In genomic region chr12:33052141-33053051, GRCh38 we compare ENCODE assay signal across 22 cellular contexts.
DNase-seq lines count a peak whose midpoint lies in the region; ATAC-seq and TF ChIP-seq lines count a peak whose summit lies in the region.
"Had no signal": no experiment of that assay in that cellular context is flagged by ENCODE, and none has a peak within 500 bp of the region (broad histone marks: within the 10 kb centered on the region; RNA-seq: fewer than 3 reads in every experiment).

No MANE protein-coding gene starts in this region.

- peaks cover 0 to 7% (median 0%) of the 10 kb centered on the region in 5 donors for H3K27me3 Mint-ChIP-seq in naive thymus-derived CD4-positive, alpha-beta T cell

- intact Hi-C loops in naive thymus-derived CD4-positive, alpha-beta T cell (cut with micrococcal nuclease), result no loop called here
- intact Hi-C loops in testis (cut with DNase I; ENCODE audit: low total_unique reads), result no loop called here

- no peaks in the 10 kb centered on the region for H3K4me1 Mint-ChIP-seq in naive thymus-derived CD4-positive, alpha-beta T cell

- H3K4me1 ChIP-seq in naive thymus-derived CD4-positive, alpha-beta T cell (ENCODE audit: control insufficient read depth in 2 of 2, insufficient read depth in 2 of 2, low read length in 2 of 2), result no peaks in the 10 kb centered on the region
- H3K4me1 ChIP-seq in testis, result no peaks in the 10 kb centered on the region
- H3K4me1 ChIP-seq: Caco-2, SJSA1 had no signal

- H3K4me3 Mint-ChIP-seq in naive thymus-derived CD4-positive, alpha-beta T cell, result no peak overlapping the region
- H3K4me3 Mint-ChIP-seq: CD8-positive, alpha-beta T cell had no signal

- H3K27ac ChIP-seq in naive thymus-derived CD4-positive, alpha-beta T cell (ENCODE audit: low read depth, low read length), result no peak overlapping the region
- no peak overlapping the region for H3K27ac ChIP-seq in testis
- H3K27ac ChIP-seq: HL-60, SJSA1 had no signal

- peak; percentile 22 for ATAC-seq in naive thymus-derived CD4-positive, alpha-beta T cell
- ATAC-seq in HG02798 (IDR thresholded peaks at IDR 0.05; ENCODE audit: poor library complexity, unreplicated experiment), result no peak
- ATAC-seq: CD8-positive, alpha-beta T cell had no signal

- no peaks in the 10 kb centered on the region for H3K9me3 ChIP-seq in naive thymus-derived CD4-positive, alpha-beta T cell (ENCODE audit: control insufficient read depth in 2 of 3, low read length in 3 of 3)
- no peaks in the 10 kb centered on the region for H3K9me3 ChIP-seq in testis
- H3K9me3 ChIP-seq: Caco-2, SJSA1 had no signal

- H3K27ac Mint-ChIP-seq in naive thymus-derived CD4-positive, alpha-beta T cell, result no peak overlapping the region
- H3K27ac Mint-ChIP-seq: CD8-positive, alpha-beta T cell had no signal

- CTCF ChIA-PET in naive thymus-derived CD4-positive, alpha-beta T cell (lab: Charles Lee), result no interaction called here

- peak; percentile 5 for DNase-seq in Daoy (ENCODE audit: low read depth)
- peak; percentile 23 for DNase-seq in H7
- no peak for DNase-seq in naive thymus-derived CD4-positive, alpha-beta T cell
- DNase-seq in testis, result no peak
- DNase-seq in NCI-H128 (lab: John Stamatoyannopoulos, UW; ENCODE audit: unreplicated experiment), result no peak
- DNase-seq in NCI-H774 (lab: John Stamatoyannopoulos, UW), result no peak
- DNase-seq: C1 segment of cervical spinal cord; CD8-positive, alpha-beta T cell; DMS 273 treated with DMSO at 0.1 percent for 48 hours; DMS79; GF-D8; NCI-H1048; NCI-H1417 treated with DMSO at 0.1 percent for 48 hours; NCI-H1694 treated with DMSO at 0.1 percent for 48 hours; NCI-H2081; NCI-H2171; NCI-H345; NCI-H510A treated with DMSO at 0.1 percent for 48 hours had no signal

- POLR2A ChIA-PET in naive thymus-derived CD4-positive, alpha-beta T cell (lab: Charles Lee), result no interaction called here

- no peak for TF ChIP-seq CTCF in testis (IDR thresholded peaks at IDR 0.05)

- WGBS in testis, 2 donors, result 71 to 75% methylated on average over 7 to 35 of the region's 41 CpGs

- no peaks in the 10 kb centered on the region for H3K36me3 Mint-ChIP-seq in naive thymus-derived CD4-positive, alpha-beta T cell
- H3K36me3 Mint-ChIP-seq: CD8-positive, alpha-beta T cell had no signal

- H3K27me3 ChIP-seq in H7 (ENCODE audit: control insufficient read depth, insufficient read depth, low read length) (no peaks in the 10 kb centered on the region), testis (no peaks in the 10 kb centered on the region)
- no peaks in the 10 kb centered on the region for H3K27me3 ChIP-seq in naive thymus-derived CD4-positive, alpha-beta T cell (ENCODE audit: control insufficient read depth in 2 of 2, insufficient read depth in 2 of 2, low read length in 2 of 2)

- TF ChIP-seq POLR2A in testis (IDR thresholded peaks at IDR 0.05), result no peak

- H3K4me3 ChIP-seq in H7 (ENCODE audit: insufficient read depth, low read depth, low read length), result no peak overlapping the region
- no peak overlapping the region for H3K4me3 ChIP-seq in naive thymus-derived CD4-positive, alpha-beta T cell (ENCODE audit: low read length)
- H3K4me3 ChIP-seq in testis, result peak overlapping the region; percentile 32 to 40
- H3K4me3 ChIP-seq: SJSA1 had no signal

- no peaks in the 10 kb centered on the region for H3K36me3 ChIP-seq in H7 (replicated peaks; ENCODE audit: control insufficient read depth, insufficient read depth, low read length)
- H3K36me3 ChIP-seq in naive thymus-derived CD4-positive, alpha-beta T cell (ENCODE audit: control insufficient read depth in 2 of 3, insufficient read depth in 3 of 3, low read length in 3 of 3), result no peaks in the 10 kb centered on the region
- H3K36me3 ChIP-seq in testis (ENCODE audit: low read depth, missing control alignments), result no peaks in the 10 kb centered on the region
- H3K36me3 ChIP-seq: SJSA1 had no signal

- H3K9me3 Mint-ChIP-seq in naive thymus-derived CD4-positive, alpha-beta T cell, result peaks cover 0 to 3% (median 0%) of the 10 kb centered on the region in 11 donors
- H3K9me3 Mint-ChIP-seq: CD8-positive, alpha-beta T cell had no signal

Comparison
In these comparisons a context has a peak if more than half of its experiments do, and no peak if none do; other contexts are left out.
1. DNase-seq: peak in Daoy (single experiment) and H7 (single experiment); none in naive thymus-derived CD4-positive, alpha-beta T cell (0 of 9), testis (single experiment), NCI-H128 (single experiment) and NCI-H774 (single experiment).
2. H3K4me3 ChIP-seq: peak in testis (2 of 2); none in H7 (single experiment) and naive thymus-derived CD4-positive, alpha-beta T cell (single experiment).